Comparison of ENCODE assay signal across 31 cellular contexts in the genomic region with DNA sequence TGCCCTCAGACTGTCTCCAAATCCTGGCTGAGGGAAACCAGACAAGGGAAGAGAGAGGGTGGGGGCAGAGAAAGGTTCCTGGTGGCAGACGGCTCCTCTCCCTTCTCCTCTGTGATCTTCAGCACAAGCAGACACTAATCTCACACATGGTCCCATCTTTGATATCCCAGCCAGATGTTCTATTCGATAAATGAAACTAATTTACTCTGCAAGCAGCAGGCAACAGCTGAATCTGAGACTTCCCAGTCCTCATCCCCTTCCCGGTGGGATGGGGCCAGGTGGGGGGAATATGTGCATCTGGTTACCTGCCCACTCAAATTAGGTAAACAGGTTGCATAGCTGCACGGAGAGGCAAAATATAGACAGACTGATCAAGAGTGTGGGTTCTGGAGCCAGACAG.
"Had no signal": no experiment of that assay in that cellular context is flagged by ENCODE, and none has a peak within 500 bp of the region (broad histone marks: within the 10 kb centered on the region; RNA-seq: fewer than 3 reads in every experiment).

No MANE protein-coding gene starts in this region.

- DNase-seq: activated B cell treated with CpG ODN at 0.5 μM for 24 hours; activated CD4-positive, alpha-beta memory T cell treated with anti-CD3 and anti-CD28 coated beads for 36 hours; activated CD4-positive, alpha-beta T cell treated with anti-CD3 and anti-CD28 coated beads for 4 hours; activated CD4-positive, alpha-beta T cell treated with anti-CD3 and anti-CD28 coated beads, Interleukin-2, amount 50 U/mL, for 1 hour; activated CD4-positive, CD25-positive, alpha-beta regulatory T cell treated with anti-CD3 and anti-CD28 coated beads, Interleukin-2, amount 50 U/mL, for 72 hours; activated CD8-positive, alpha-beta memory T cell treated with anti-CD3 and anti-CD28 coated beads, Interleukin-2, amount 50 U/mL, for 4 hours; activated gamma-delta T cell treated with Interleukin-2 at 50 U/mL for 16 hours; activated naive CD4-positive, alpha-beta T cell treated with anti-CD3 and anti-CD28 coated beads, Interleukin-2, amount 10 ng/mL, durations not matched to agents 7 days and 5 days; activated naive CD8-positive, alpha-beta T cell treated with anti-CD3 and anti-CD28 coated beads, Interleukin-2, amount 50 U/mL, for 24 hours; activated T-cell treated with anti-CD3 and anti-CD28 coated beads for 4 hours; activated T-cell treated with anti-CD3 and anti-CD28 coated beads, Interleukin-2, amount 50 U/mL, for 4 hours; anterior cingulate cortex; MM.1S; NCI-H1092 treated with DMSO at 0.1 percent for 48 hours; NCI-H1417; NCI-H187 treated with DMSO at 0.1 percent for 48 hours; NCI-H2081; NCI-H345; NCI-H526 treated with DMSO at 0.1 percent for 48 hours; NK-92 treated with Interleukin-12 subunit alpha and Interleukin-12 subunit beta, amount 100 ng/mL, for 24 hours; PC-9; SIG-M5; T-helper 1 cell; T-helper 2 cell; T-helper 9 cell had no signal

- H3K4me2 ChIP-seq: KMS-11, PC-9 had no signal

- H3K27ac ChIP-seq: KMS-11, PC-9, RWPE1, VCaP had no signal

- ATAC-seq: activated naive CD8-positive, alpha-beta T cell treated with anti-CD3 and anti-CD28 coated beads, Interleukin-2, amount 50 U/mL, for 24 hours; activated T-cell treated with anti-CD3 and anti-CD28 coated beads, Interleukin-2, amount 50 U/mL, for 4 hours; Right ventricle myocardium inferior had no signal

- H3K9ac ChIP-seq: KMS-11 had no signal

- H3K4me3 Mint-ChIP-seq: activated B cell treated with CpG ODN at 0.5 μM for 24 hours; activated CD4-positive, alpha-beta memory T cell treated with anti-CD3 and anti-CD28 coated beads for 36 hours; activated naive CD4-positive, alpha-beta T cell treated with anti-CD3 and anti-CD28 coated beads, Interleukin-2, amount 10 ng/mL, durations not matched to agents 7 days and 5 days; activated naive CD8-positive, alpha-beta T cell; activated naive CD8-positive, alpha-beta T cell treated with anti-CD3 and anti-CD28 coated beads, Interleukin-2, amount 50 U/mL, for 24 hours; activated T-cell treated with anti-CD3 and anti-CD28 coated beads, Interleukin-2, amount 50 U/mL, for 4 hours; activated T-helper 1 cell treated with anti-CD3 and anti-CD28 coated beads, Interleukin-12 subunit alpha, Interleukin-12 subunit beta, Interleukin-2, Interleukin-4 antibody, amounts not matched to agents 30 ng/mL and 10 ng/mL and 1 ng/mL, durations not matched to agents 14 hours and 24 hours and 36 hours had no signal

- H2AFZ ChIP-seq: PC-9 had no signal

- H3K27ac Mint-ChIP-seq: activated B cell treated with CpG ODN at 0.5 μM for 24 hours; activated CD4-positive, alpha-beta memory T cell treated with anti-CD3 and anti-CD28 coated beads for 36 hours; activated naive CD4-positive, alpha-beta T cell treated with anti-CD3 and anti-CD28 coated beads, Interleukin-2, amount 10 ng/mL, durations not matched to agents 7 days and 5 days; activated naive CD8-positive, alpha-beta T cell; activated naive CD8-positive, alpha-beta T cell treated with anti-CD3 and anti-CD28 coated beads, Interleukin-2, amount 50 U/mL, for 24 hours; activated T-helper 1 cell treated with anti-CD3 and anti-CD28 coated beads, Interleukin-12 subunit alpha, Interleukin-12 subunit beta, Interleukin-2, Interleukin-4 antibody, amounts not matched to agents 30 ng/mL and 10 ng/mL and 1 ng/mL, durations not matched to agents 14 hours and 24 hours and 36 hours had no signal

- H3K9me3 Mint-ChIP-seq: activated B cell treated with CpG ODN at 0.5 μM for 24 hours; activated CD4-positive, alpha-beta memory T cell treated with anti-CD3 and anti-CD28 coated beads for 36 hours; activated naive CD4-positive, alpha-beta T cell treated with anti-CD3 and anti-CD28 coated beads, Interleukin-2, amount 10 ng/mL, durations not matched to agents 7 days and 5 days; activated naive CD8-positive, alpha-beta T cell treated with anti-CD3 and anti-CD28 coated beads, Interleukin-2, amount 50 U/mL, for 24 hours; activated T-cell treated with anti-CD3 and anti-CD28 coated beads, Interleukin-2, amount 50 U/mL, for 4 hours; activated T-helper 1 cell treated with anti-CD3 and anti-CD28 coated beads, Interleukin-12 subunit alpha, Interleukin-12 subunit beta, Interleukin-2, Interleukin-4 antibody, amounts not matched to agents 30 ng/mL and 10 ng/mL and 1 ng/mL, durations not matched to agents 14 hours and 24 hours and 36 hours had no signal

- H3K27me3 Mint-ChIP-seq: activated naive CD8-positive, alpha-beta T cell; activated naive CD8-positive, alpha-beta T cell treated with anti-CD3 and anti-CD28 coated beads, Interleukin-2, amount 50 U/mL, for 24 hours had no signal

- H3K4me3 ChIP-seq: PC-9 had no signal

- H3K4me1 Mint-ChIP-seq: activated B cell treated with CpG ODN at 0.5 μM for 24 hours; activated naive CD4-positive, alpha-beta T cell treated with anti-CD3 and anti-CD28 coated beads, Interleukin-2, amount 10 ng/mL, durations not matched to agents 7 days and 5 days had no signal

- H3K36me3 Mint-ChIP-seq: activated CD4-positive, alpha-beta memory T cell treated with anti-CD3 and anti-CD28 coated beads for 36 hours; activated naive CD4-positive, alpha-beta T cell treated with anti-CD3 and anti-CD28 coated beads, Interleukin-2, amount 10 ng/mL, durations not matched to agents 7 days and 5 days; activated naive CD8-positive, alpha-beta T cell had no signal
